In genomic region chr14:99966436-99966835, GRCh38 we compare ENCODE assay signal across 2 cellular contexts.
TF ChIP-seq lines count a peak whose summit lies in the region.

No MANE protein-coding gene starts in this region.

TF ChIP-seq in IMR-90, 13 proteins besides CTCF, POLR2A, EP300 and RAD21:
- TF ChIP-seq SMC3 (IDR thresholded peaks at IDR 0.05; ENCODE audit: low read depth, low read length): no peak
- no peak for TF ChIP-seq CHD1 (IDR thresholded peaks at IDR 0.05; ENCODE audit: low read depth, low read length)
- no peak for TF ChIP-seq NFE2L2 (IDR thresholded peaks at IDR 0.05; ENCODE audit: low read depth, low read length)
- TF ChIP-seq BHLHE40 (IDR thresholded peaks at IDR 0.05; ENCODE audit: low read depth, low read length): no peak
- no peak for TF ChIP-seq CEBPB (IDR thresholded peaks at IDR 0.05; ENCODE audit: low read depth, low read length)
- TF ChIP-seq MAFK (IDR thresholded peaks at IDR 0.05; ENCODE audit: low read depth, low read length): no peak

TF ChIP-seq in HepG2, 621 proteins besides CTCF, POLR2A, EP300 and RAD21:
- TF ChIP-seq BHLHE40 (IDR thresholded peaks at IDR 0.05; ENCODE audit: low read length) (no peak), ZNF546 (CRISPR knock-in tag; conservative IDR thresholded peaks at IDR 0.05) (no peak), ZNF569 (CRISPR knock-in tag; IDR thresholded peaks at IDR 0.05; ENCODE audit: borderline replicate concordance) (no peak)
TF ChIP-seq in HepG2: peak in this region for 0.
